ENCODE assay signal across 1 cellular context in the genomic region with DNA sequence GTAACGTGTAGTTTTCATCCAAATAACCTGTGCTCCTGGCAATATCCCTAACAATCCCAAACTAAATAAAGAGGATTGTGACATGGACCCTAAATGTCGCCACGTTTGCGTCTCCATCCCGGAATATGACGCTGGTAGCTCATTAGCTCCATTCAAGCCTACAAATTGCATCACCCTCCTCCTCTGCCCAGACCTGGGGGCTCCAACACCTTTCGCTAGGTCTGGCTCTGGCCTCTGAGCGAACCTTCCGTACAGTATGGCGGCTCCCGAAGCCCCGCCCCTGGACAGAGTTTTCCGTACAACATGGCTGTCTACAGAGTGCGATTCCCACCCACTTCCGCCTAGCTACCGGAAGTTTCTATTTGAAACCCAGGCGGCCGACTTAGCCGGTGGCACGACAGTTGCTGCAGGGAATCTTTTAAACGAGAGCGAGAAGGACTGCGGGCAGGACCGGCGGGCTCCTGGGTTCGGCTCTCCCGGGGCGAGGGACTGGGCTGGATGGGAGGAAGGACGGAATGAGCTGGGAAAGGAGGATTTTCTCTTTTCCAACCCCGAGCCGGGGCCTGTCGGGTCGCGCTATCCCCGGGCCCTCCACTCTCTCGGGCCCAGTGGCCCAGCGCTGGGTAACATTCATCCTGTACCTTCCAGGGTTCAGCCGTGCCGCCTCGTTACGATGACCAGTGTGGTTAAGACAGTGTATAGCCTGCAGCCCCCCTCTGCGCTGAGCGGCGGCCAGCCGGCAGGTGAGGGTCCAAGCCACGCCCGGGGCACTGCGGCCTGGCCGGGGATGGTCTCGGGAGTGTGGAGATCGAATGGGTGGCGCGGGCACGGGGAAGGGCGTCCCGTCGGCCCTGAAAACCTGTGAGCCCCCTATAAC.
TF ChIP-seq lines count a peak whose summit lies in the region.

A gene with protein sequence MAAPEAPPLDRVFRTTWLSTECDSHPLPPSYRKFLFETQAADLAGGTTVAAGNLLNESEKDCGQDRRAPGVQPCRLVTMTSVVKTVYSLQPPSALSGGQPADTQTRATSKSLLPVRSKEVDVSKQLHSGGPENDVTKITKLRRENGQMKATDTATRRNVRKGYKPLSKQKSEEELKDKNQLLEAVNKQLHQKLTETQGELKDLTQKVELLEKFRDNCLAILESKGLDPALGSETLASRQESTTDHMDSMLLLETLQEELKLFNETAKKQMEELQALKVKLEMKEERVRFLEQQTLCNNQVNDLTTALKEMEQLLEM (plus strand): TSS at position 142 of the 877 bp plus-strand sequence. CDS start 115 bp downstream, at position 257.

TF ChIP-seq in HepG2, 621 proteins besides CTCF, POLR2A, EP300 and RAD21 (continued from another document and continues in another):
- TF ChIP-seq, protein P1, sequence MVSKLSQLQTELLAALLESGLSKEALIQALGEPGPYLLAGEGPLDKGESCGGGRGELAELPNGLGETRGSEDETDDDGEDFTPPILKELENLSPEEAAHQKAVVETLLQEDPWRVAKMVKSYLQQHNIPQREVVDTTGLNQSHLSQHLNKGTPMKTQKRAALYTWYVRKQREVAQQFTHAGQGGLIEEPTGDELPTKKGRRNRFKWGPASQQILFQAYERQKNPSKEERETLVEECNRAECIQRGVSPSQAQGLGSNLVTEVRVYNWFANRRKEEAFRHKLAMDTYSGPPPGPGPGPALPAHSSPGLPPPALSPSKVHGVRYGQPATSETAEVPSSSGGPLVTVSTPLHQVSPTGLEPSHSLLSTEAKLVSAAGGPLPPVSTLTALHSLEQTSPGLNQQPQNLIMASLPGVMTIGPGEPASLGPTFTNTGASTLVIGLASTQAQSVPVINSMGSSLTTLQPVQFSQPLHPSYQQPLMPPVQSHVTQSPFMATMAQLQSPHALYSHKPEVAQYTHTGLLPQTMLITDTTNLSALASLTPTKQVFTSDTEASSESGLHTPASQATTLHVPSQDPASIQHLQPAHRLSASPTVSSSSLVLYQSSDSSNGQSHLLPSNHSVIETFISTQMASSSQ (IDR thresholded peaks at IDR 0.05; ENCODE audit: low read depth): no peak
- TF ChIP-seq, protein P1 (CRISPR knock-in tag; IDR thresholded peaks at IDR 0.05; ENCODE audit: borderline replicate concordance): peak; percentile 19; the same call in 1 of the 2 replicates
- TF ChIP-seq, protein P2, sequence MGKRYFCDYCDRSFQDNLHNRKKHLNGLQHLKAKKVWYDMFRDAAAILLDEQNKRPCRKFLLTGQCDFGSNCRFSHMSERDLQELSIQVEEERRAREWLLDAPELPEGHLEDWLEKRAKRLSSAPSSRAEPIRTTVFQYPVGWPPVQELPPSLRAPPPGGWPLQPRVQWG (CRISPR knock-in tag; IDR thresholded peaks at IDR 0.05; ENCODE audit: borderline replicate concordance, low read depth): no peak
- TF ChIP-seq SSRP1 (CRISPR knock-in tag; IDR thresholded peaks at IDR 0.05) (no peak), KMT2A (CRISPR knock-in tag; IDR thresholded peaks at IDR 0.05) (peak; percentile 66), NFE2 (CRISPR knock-in tag; IDR thresholded peaks at IDR 0.05) (no peak), ZNF264 (CRISPR knock-in tag; IDR thresholded peaks at IDR 0.05) (0 out of 2 replicates have a peak, but pooled peaks have one; percentile 24), WIZ (CRISPR knock-in tag; IDR thresholded peaks at IDR 0.05) (no peak), MAZ (IDR thresholded peaks at IDR 0.05; ENCODE audit: borderline replicate concordance, low read depth, low read length) (no peak), MAZ (CRISPR knock-in tag; IDR thresholded peaks at IDR 0.05; ENCODE audit: low read depth) (peak; percentile 79; the same call in 1 of the 2 replicates), ZNF564 (CRISPR knock-in tag; IDR thresholded peaks at IDR 0.05) (0 out of 2 replicates have a peak, but pooled peaks have one; percentile 49), ZSCAN9 (CRISPR knock-in tag; IDR thresholded peaks at IDR 0.05; ENCODE audit: borderline replicate concordance) (peak; percentile 59), ELF1 (CRISPR knock-in tag; IDR thresholded peaks at IDR 0.05) (peak; percentile 78), ZNF790 (CRISPR knock-in tag; IDR thresholded peaks at IDR 0.05; ENCODE audit: borderline replicate concordance) (no peak), HDAC2 (CRISPR knock-in tag; IDR thresholded peaks at IDR 0.05) (peak; percentile 66; the same call in 1 of the 2 replicates), NR1H2 (CRISPR knock-in tag; IDR thresholded peaks at IDR 0.05; ENCODE audit: borderline replicate concordance, low read depth) (no peak), CC2D1A (CRISPR knock-in tag; IDR thresholded peaks at IDR 0.05) (no peak), ZNF670 (CRISPR knock-in tag; IDR thresholded peaks at IDR 0.05; ENCODE audit: borderline replicate concordance) (0 out of 2 replicates have a peak, but pooled peaks have one; percentile 28), CBFB (CRISPR knock-in tag; IDR thresholded peaks at IDR 0.05) (peak; percentile 59; the same call in 1 of the 2 replicates), HMG20A (CRISPR knock-in tag; IDR thresholded peaks at IDR 0.05; ENCODE audit: borderline replicate concordance) (no peak), FOXM1 (CRISPR knock-in tag; IDR thresholded peaks at IDR 0.05) (peak; percentile 99)
- TF ChIP-seq, protein P3, sequence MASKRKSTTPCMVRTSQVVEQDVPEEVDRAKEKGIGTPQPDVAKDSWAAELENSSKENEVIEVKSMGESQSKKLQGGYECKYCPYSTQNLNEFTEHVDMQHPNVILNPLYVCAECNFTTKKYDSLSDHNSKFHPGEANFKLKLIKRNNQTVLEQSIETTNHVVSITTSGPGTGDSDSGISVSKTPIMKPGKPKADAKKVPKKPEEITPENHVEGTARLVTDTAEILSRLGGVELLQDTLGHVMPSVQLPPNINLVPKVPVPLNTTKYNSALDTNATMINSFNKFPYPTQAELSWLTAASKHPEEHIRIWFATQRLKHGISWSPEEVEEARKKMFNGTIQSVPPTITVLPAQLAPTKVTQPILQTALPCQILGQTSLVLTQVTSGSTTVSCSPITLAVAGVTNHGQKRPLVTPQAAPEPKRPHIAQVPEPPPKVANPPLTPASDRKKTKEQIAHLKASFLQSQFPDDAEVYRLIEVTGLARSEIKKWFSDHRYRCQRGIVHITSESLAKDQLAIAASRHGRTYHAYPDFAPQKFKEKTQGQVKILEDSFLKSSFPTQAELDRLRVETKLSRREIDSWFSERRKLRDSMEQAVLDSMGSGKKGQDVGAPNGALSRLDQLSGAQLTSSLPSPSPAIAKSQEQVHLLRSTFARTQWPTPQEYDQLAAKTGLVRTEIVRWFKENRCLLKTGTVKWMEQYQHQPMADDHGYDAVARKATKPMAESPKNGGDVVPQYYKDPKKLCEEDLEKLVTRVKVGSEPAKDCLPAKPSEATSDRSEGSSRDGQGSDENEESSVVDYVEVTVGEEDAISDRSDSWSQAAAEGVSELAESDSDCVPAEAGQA (IDR thresholded peaks at IDR 0.05; ENCODE audit: low read depth): 0 out of 2 replicates have a peak, but pooled peaks have one; percentile 43
- TF ChIP-seq, protein P3 (CRISPR knock-in tag; IDR thresholded peaks at IDR 0.05; ENCODE audit: borderline replicate concordance): no peak
- TF ChIP-seq, protein P4, sequence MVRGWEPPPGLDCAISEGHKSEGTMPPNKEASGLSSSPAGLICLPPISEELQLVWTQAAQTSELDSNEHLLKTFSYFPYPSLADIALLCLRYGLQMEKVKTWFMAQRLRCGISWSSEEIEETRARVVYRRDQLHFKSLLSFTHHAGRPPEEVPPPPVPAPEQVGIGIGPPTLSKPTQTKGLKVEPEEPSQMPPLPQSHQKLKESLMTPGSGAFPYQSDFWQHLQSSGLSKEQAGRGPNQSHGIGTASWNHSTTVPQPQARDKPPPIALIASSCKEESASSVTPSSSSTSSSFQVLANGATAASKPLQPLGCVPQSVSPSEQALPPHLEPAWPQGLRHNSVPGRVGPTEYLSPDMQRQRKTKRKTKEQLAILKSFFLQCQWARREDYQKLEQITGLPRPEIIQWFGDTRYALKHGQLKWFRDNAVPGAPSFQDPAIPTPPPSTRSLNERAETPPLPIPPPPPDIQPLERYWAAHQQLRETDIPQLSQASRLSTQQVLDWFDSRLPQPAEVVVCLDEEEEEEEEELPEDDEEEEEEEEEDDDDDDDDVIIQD (CRISPR knock-in tag; IDR thresholded peaks at IDR 0.05; ENCODE audit: low read depth): no peak
- TF ChIP-seq, protein P5, sequence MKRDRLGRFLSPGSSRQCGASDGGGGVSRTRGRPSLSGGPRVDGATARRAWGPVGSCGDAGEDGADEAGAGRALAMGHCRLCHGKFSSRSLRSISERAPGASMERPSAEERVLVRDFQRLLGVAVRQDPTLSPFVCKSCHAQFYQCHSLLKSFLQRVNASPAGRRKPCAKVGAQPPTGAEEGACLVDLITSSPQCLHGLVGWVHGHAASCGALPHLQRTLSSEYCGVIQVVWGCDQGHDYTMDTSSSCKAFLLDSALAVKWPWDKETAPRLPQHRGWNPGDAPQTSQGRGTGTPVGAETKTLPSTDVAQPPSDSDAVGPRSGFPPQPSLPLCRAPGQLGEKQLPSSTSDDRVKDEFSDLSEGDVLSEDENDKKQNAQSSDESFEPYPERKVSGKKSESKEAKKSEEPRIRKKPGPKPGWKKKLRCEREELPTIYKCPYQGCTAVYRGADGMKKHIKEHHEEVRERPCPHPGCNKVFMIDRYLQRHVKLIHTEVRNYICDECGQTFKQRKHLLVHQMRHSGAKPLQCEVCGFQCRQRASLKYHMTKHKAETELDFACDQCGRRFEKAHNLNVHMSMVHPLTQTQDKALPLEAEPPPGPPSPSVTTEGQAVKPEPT (CRISPR knock-in tag; IDR thresholded peaks at IDR 0.05; ENCODE audit: low read depth): no peak
- TF ChIP-seq, protein P6, sequence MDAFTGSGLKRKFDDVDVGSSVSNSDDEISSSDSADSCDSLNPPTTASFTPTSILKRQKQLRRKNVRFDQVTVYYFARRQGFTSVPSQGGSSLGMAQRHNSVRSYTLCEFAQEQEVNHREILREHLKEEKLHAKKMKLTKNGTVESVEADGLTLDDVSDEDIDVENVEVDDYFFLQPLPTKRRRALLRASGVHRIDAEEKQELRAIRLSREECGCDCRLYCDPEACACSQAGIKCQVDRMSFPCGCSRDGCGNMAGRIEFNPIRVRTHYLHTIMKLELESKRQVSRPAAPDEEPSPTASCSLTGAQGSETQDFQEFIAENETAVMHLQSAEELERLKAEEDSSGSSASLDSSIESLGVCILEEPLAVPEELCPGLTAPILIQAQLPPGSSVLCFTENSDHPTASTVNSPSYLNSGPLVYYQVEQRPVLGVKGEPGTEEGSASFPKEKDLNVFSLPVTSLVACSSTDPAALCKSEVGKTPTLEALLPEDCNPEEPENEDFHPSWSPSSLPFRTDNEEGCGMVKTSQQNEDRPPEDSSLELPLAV (CRISPR knock-in tag; conservative IDR thresholded peaks at IDR 0.05; ENCODE audit: low read depth): no peak
- TF ChIP-seq, protein P7, sequence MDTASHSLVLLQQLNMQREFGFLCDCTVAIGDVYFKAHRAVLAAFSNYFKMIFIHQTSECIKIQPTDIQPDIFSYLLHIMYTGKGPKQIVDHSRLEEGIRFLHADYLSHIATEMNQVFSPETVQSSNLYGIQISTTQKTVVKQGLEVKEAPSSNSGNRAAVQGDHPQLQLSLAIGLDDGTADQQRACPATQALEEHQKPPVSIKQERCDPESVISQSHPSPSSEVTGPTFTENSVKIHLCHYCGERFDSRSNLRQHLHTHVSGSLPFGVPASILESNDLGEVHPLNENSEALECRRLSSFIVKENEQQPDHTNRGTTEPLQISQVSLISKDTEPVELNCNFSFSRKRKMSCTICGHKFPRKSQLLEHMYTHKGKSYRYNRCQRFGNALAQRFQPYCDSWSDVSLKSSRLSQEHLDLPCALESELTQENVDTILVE (CRISPR knock-in tag; IDR thresholded peaks at IDR 0.05): no peak
- TF ChIP-seq, protein P8, sequence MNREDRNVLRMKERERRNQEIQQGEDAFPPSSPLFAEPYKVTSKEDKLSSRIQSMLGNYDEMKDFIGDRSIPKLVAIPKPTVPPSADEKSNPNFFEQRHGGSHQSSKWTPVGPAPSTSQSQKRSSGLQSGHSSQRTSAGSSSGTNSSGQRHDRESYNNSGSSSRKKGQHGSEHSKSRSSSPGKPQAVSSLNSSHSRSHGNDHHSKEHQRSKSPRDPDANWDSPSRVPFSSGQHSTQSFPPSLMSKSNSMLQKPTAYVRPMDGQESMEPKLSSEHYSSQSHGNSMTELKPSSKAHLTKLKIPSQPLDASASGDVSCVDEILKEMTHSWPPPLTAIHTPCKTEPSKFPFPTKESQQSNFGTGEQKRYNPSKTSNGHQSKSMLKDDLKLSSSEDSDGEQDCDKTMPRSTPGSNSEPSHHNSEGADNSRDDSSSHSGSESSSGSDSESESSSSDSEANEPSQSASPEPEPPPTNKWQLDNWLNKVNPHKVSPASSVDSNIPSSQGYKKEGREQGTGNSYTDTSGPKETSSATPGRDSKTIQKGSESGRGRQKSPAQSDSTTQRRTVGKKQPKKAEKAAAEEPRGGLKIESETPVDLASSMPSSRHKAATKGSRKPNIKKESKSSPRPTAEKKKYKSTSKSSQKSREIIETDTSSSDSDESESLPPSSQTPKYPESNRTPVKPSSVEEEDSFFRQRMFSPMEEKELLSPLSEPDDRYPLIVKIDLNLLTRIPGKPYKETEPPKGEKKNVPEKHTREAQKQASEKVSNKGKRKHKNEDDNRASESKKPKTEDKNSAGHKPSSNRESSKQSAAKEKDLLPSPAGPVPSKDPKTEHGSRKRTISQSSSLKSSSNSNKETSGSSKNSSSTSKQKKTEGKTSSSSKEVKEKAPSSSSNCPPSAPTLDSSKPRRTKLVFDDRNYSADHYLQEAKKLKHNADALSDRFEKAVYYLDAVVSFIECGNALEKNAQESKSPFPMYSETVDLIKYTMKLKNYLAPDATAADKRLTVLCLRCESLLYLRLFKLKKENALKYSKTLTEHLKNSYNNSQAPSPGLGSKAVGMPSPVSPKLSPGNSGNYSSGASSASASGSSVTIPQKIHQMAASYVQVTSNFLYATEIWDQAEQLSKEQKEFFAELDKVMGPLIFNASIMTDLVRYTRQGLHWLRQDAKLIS (CRISPR knock-in tag; IDR thresholded peaks at IDR 0.05): no peak
